1 cellular context compared by ENCODE assay signal in genomic region chrX:22800806-22801205, GRCh38.
TF ChIP-seq lines count a peak whose summit lies in the region.

No MANE protein-coding gene starts in this region.

TF ChIP-seq in GM23338, 12 proteins besides CTCF, POLR2A, EP300 and RAD21 (continued from another document):
- no peak for TF ChIP-seq EZH2phosphoT487 (IDR thresholded peaks at IDR 0.05; ENCODE audit: unreplicated experiment)
- no peak for TF ChIP-seq JUNB (IDR thresholded peaks at IDR 0.05; ENCODE audit: unreplicated experiment)
- no peak for TF ChIP-seq ZNF114 (CRISPR knock-in tag; IDR thresholded peaks at IDR 0.05)
